In the genomic region with DNA sequence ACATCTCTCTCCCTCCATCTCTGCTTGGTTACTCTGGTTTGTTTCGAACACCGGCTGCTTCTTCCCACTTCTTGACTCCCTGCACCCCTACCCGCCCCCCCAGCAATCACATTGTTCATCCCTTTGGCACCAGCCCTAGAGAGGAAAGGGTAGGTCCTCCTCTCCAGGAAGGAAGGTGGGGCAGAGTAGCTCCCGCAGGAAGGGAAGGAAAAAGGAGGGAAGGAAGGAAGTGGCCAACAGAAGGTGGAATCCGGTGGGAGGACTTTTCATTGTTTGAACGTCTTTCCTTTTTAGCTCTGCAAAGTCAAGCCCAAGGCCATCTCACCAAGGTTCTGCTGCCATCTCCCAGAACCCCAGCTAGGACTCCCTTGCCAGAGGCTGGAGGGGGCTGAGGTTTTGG, we compare ENCODE assay signal across 12 cellular contexts. TPM values are rescaled to one million over a fixed set of nuclear protein-coding genes. Genes with fewer than 3 reads are reported as not detected.
DNase-seq lines count a peak whose midpoint lies in the region; ATAC-seq and TF ChIP-seq lines count a peak whose summit lies in the region.
"Had no signal": no experiment of that assay in that cellular context is flagged by ENCODE, and none has a peak within 500 bp of the region (broad histone marks: within the 10 kb centered on the region; RNA-seq: fewer than 3 reads in every experiment).

No MANE protein-coding gene starts in this region.

- peaks cover 49% of the 10 kb centered on the region for H3K4me1 Mint-ChIP-seq in CD4-positive, alpha-beta T cell (ENCODE audit: low read depth)
- H3K4me1 Mint-ChIP-seq in HFFc6 (ENCODE audit: low read depth) (peaks cover 77% of the 10 kb centered on the region), nephron progenitor cell (peaks cover 89% of the 10 kb centered on the region), chondrocyte (ENCODE audit: low read depth) (peaks cover 42% of the 10 kb centered on the region)
- H3K4me1 Mint-ChIP-seq in dendritic cell treated with granulocyte-macrophage colony-stimulating factor and Interleukin-4, amounts not matched to agents 40 ng/mL and 50 ng/mL, for 4 days (ENCODE audit: low read depth), result peaks cover 70% of the 10 kb centered on the region

- peak overlapping the region; percentile 60 for H3K4me3 Mint-ChIP-seq in CD4-positive, alpha-beta T cell
- H3K4me3 Mint-ChIP-seq in HFFc6 (peak overlapping the region; percentile 82; the same call in 1 of the 2 replicates), nephron progenitor cell (peak overlapping the region; percentile 82), chondrocyte (ENCODE audit: unreplicated experiment) (no peak overlapping the region)
- no peak overlapping the region for H3K4me3 Mint-ChIP-seq in dendritic cell treated with granulocyte-macrophage colony-stimulating factor and Interleukin-4, amounts not matched to agents 40 ng/mL and 50 ng/mL, for 4 days

- H3K9me3 Mint-ChIP-seq in CD4-positive, alpha-beta T cell, result no peaks in the 10 kb centered on the region
- H3K9me3 Mint-ChIP-seq in HFFc6, result peaks cover 7% of the 10 kb centered on the region; the same call in 1 of the 2 replicates
- no peaks in the 10 kb centered on the region for H3K9me3 Mint-ChIP-seq in dendritic cell treated with granulocyte-macrophage colony-stimulating factor and Interleukin-4, amounts not matched to agents 40 ng/mL and 50 ng/mL, for 4 days
- H3K9me3 Mint-ChIP-seq in nephron progenitor cell, result no peaks in the 10 kb centered on the region
- H3K9me3 Mint-ChIP-seq in chondrocyte (ENCODE audit: low read depth), result no peaks in the 10 kb centered on the region

- CTCF ChIA-PET in CD4-positive, alpha-beta T cell (lab: Charles Lee), result interaction anchor here (0.8 to 5.4 kb wide), 3 partner anchors 23 to 46 kb away, joined by 3 to 21 read pairs (median 19); no protein-coding TSS in a partner anchor

- TF ChIP-seq CTCF in CD4-positive, alpha-beta T cell (IDR thresholded peaks at IDR 0.05), result no peak
- TF ChIP-seq CTCF in HFFc6 (IDR thresholded peaks at IDR 0.05), result no peak
- no peak for TF ChIP-seq CTCF in nephron progenitor cell (IDR thresholded peaks at IDR 0.05)
- TF ChIP-seq CTCF in coronary artery (IDR thresholded peaks at IDR 0.05), result no peak
- TF ChIP-seq CTCF in GM10266 (IDR thresholded peaks at IDR 0.05; ENCODE audit: control insufficient read depth, insufficient read depth, low read depth, missing control alignments), result no peak
- no peak for TF ChIP-seq CTCF in chondrocyte (IDR thresholded peaks at IDR 0.05)

- H3K27me3 Mint-ChIP-seq in CD4-positive, alpha-beta T cell, result no peaks in the 10 kb centered on the region
- H3K27me3 Mint-ChIP-seq in HFFc6 (ENCODE audit: insufficient read depth) (peaks cover 7% of the 10 kb centered on the region; the same call in 1 of the 2 replicates), nephron progenitor cell (ENCODE audit: low read depth, poor library complexity) (peaks cover 9% of the 10 kb centered on the region), chondrocyte (ENCODE audit: low read depth) (no peaks in the 10 kb centered on the region)
- peaks cover 38% of the 10 kb centered on the region for H3K27me3 Mint-ChIP-seq in dendritic cell treated with granulocyte-macrophage colony-stimulating factor and Interleukin-4, amounts not matched to agents 40 ng/mL and 50 ng/mL, for 4 days

- no peak overlapping the region for H3K27ac ChIP-seq in CD4-positive, alpha-beta T cell (ENCODE audit: low read depth, low read length)
- H3K27ac ChIP-seq in coronary artery, result no peak overlapping the region

- no peaks in the 10 kb centered on the region for H3K36me3 Mint-ChIP-seq in CD4-positive, alpha-beta T cell (ENCODE audit: low read depth)
- H3K36me3 Mint-ChIP-seq in HFFc6 (ENCODE audit: low read depth), result peaks cover 8% of the 10 kb centered on the region
- no peaks in the 10 kb centered on the region for H3K36me3 Mint-ChIP-seq in dendritic cell treated with granulocyte-macrophage colony-stimulating factor and Interleukin-4, amounts not matched to agents 40 ng/mL and 50 ng/mL, for 4 days (ENCODE audit: low read depth)
- H3K36me3 Mint-ChIP-seq in nephron progenitor cell (ENCODE audit: low read depth), result no peaks in the 10 kb centered on the region
- H3K36me3 Mint-ChIP-seq in chondrocyte (ENCODE audit: low read depth), result no peaks in the 10 kb centered on the region

- H3K27me3 ChIP-seq in CD4-positive, alpha-beta T cell (ENCODE audit: control insufficient read depth, insufficient read depth, low read length), result no peaks in the 10 kb centered on the region

- DNase-seq in CD4-positive, alpha-beta T cell, result no peak
- no peak for DNase-seq in HFFc6
- no peak for DNase-seq in nephron progenitor cell
- no peak for DNase-seq in coronary artery (ENCODE audit: low spot score)
- DNase-seq in GM10266 (ENCODE audit: extremely low spot score), result no peak
- no peak for DNase-seq in chondrocyte (ENCODE audit: low spot score)
- DNase-seq: C1 segment of cervical spinal cord, NCI-H1930, NCI-H774, SHP77 had no signal

- no peak for ATAC-seq in CD4-positive, alpha-beta T cell (ENCODE audit: poor library complexity)
- no peak for ATAC-seq in GM18858 (IDR thresholded peaks at IDR 0.05; ENCODE audit: unreplicated experiment)

- no peak overlapping the region for H3K4me3 ChIP-seq in coronary artery

- intact Hi-C loops in CD4-positive, alpha-beta T cell (cut with DNase I, micrococcal nuclease), result loop anchor here in 1 of 2 experiments (2.0 to 10.0 kb wide), 5 partner anchors 34 to 952 kb away; a partner anchor contains a TSS
- intact Hi-C loops in dendritic cell treated with granulocyte-macrophage colony-stimulating factor and Interleukin-4, amounts not matched to agents 40 ng/mL and 50 ng/mL, for 4 days (cut with micrococcal nuclease), result no loop called here

- H3K27ac Mint-ChIP-seq in CD4-positive, alpha-beta T cell, result peak overlapping the region; percentile 67
- H3K27ac Mint-ChIP-seq in HFFc6 (no peak overlapping the region), nephron progenitor cell (no peak overlapping the region), chondrocyte (ENCODE audit: unreplicated experiment) (no peak overlapping the region)
- peak overlapping the region; percentile 63 for H3K27ac Mint-ChIP-seq in dendritic cell treated with granulocyte-macrophage colony-stimulating factor and Interleukin-4, amounts not matched to agents 40 ng/mL and 50 ng/mL, for 4 days

- H3K9me3 ChIP-seq in CD4-positive, alpha-beta T cell (ENCODE audit: control insufficient read depth, low read length), result no peaks in the 10 kb centered on the region

- POLR2A ChIA-PET in CD4-positive, alpha-beta T cell (lab: Charles Lee), result interaction anchor here (0.6 to 11.2 kb wide), 3 partner anchors 16 to 54 kb away, joined by 4 to 231 read pairs (median 4); a partner anchor contains a TSS

RNA-seq across cellular contexts. Expression of a gene that starts 18.0 kb away (rescaled TPM):
- total RNA-seq in CD4-positive, alpha-beta T cell, result 10 to 100 TPM; 53.8 to 54.1 TPM
- total RNA-seq in HFFc6 (2021; fragmentation: NEBNext Ultra II Directional; extraction: Animal tissue kit (Norgen Biotek cat#: 25700)), result 10 to 100 TPM; 35.7 to 49.1 (median 43.4) TPM
- 15.6 to 23.6 TPM (median 16.6 TPM) in 3 replicates for total RNA-seq in chondrocyte

Comparison
In these comparisons a context has a peak if more than half of its experiments do, and no peak if none do; other contexts are left out.
1. H3K27ac Mint-ChIP-seq: peak in CD4-positive, alpha-beta T cell (single experiment) and dendritic cell treated with granulocyte-macrophage colony-stimulating factor and Interleukin-4, amounts not matched to agents 40 ng/mL and 50 ng/mL, for 4 days (single experiment); none in HFFc6 (single experiment), nephron progenitor cell (single experiment) and chondrocyte (single experiment).
2. H3K4me3 Mint-ChIP-seq: peak in CD4-positive, alpha-beta T cell (single experiment), HFFc6 (single experiment) and nephron progenitor cell (single experiment); none in dendritic cell treated with granulocyte-macrophage colony-stimulating factor and Interleukin-4, amounts not matched to agents 40 ng/mL and 50 ng/mL, for 4 days (single experiment) and chondrocyte (single experiment).